ENCODE assay signal across 8 cellular contexts in genomic region chr21:33542640-33543504, GRCh38. TPM values are rescaled to one million over a fixed set of nuclear protein-coding genes. Genes with fewer than 3 reads are reported as not detected.
DNase-seq lines count a peak whose midpoint lies in the region; ATAC-seq, FAIRE-seq and TF ChIP-seq lines count a peak whose summit lies in the region.

TSS of gene SON (plus strand) at chr21:33543038. CDS start at chr21:33543093, 55 bp downstream.

- ATAC-seq in GM18907 (IDR thresholded peaks at IDR 0.05; ENCODE audit: unreplicated experiment) (peak; percentile 94), HG03159 (IDR thresholded peaks at IDR 0.05; ENCODE audit: unreplicated experiment) (peak; percentile 92)

- POLR2A ChIA-PET in AG04449 (lab: Yijun Ruan, JAX): interaction anchor here (0.9 to 1.0 kb wide), 2 partner anchors 46 to 63 kb away, joined by 4 read pairs; partner anchors contain the start of genes DONSON and TMEM50B

- TF ChIP-seq CTCF in AG04449 (IDR thresholded peaks at IDR 0.05; ENCODE audit: insufficient read depth, low read length, missing control alignments) (no peak), WI38 (IDR thresholded peaks at IDR 0.05; ENCODE audit: low read depth, low read length) (no peak), bronchial epithelial cell (IDR thresholded peaks at IDR 0.05; ENCODE audit: insufficient read depth, low read length, severe bottlenecking) (no peak)

- FAIRE-seq in bronchial epithelial cell (lab: Jason Lieb, UNC): peak; percentile 68

- no peaks in the 10 kb centered on the region for H3K27me3 ChIP-seq in bronchial epithelial cell (ENCODE audit: control insufficient read depth, insufficient read depth, low read length)
- H3K27me3 ChIP-seq in iPS-20b (ENCODE audit: insufficient read depth, low read length): no peaks in the 10 kb centered on the region

- H3K27ac ChIP-seq in iPS-20b (ENCODE audit: low read length): peak within 1 kb of the TSS; percentile 97
- peak within 1 kb of the TSS; percentile 97 to 100 (median 99) for H3K27ac ChIP-seq in skin epidermis

- H3K36me3 ChIP-seq in bronchial epithelial cell (ENCODE audit: control insufficient read depth, insufficient read depth, low read length) (peaks cover 7% of the 10 kb centered on the region), iPS-20b (ENCODE audit: insufficient read depth, low read depth, low read length) (peaks cover 51% of the 10 kb centered on the region)

- peak within 1 kb of the TSS; percentile 97 for H3K9ac ChIP-seq in iPS-20b (ENCODE audit: low read depth, low read length)

- H3K9me3 ChIP-seq in iPS-20b (ENCODE audit: insufficient read depth, low read depth, low read length): no peaks in the 10 kb centered on the region

- peaks cover 18% of the 10 kb centered on the region; the same call in 1 of the 2 replicates for H3K4me1 ChIP-seq in iPS-20b (ENCODE audit: insufficient read depth, low read length)

- CTCF ChIA-PET in AG04449 (lab: Yijun Ruan, JAX): no interaction called here

- H3K4me3 ChIP-seq in AG04449 (ENCODE audit: low read depth, low read length) (peak within 1 kb of the TSS; percentile 88), WI38 (ENCODE audit: low read depth, low read length) (peak within 1 kb of the TSS; percentile 92), bronchial epithelial cell (ENCODE audit: low read depth, low read length) (peak within 1 kb of the TSS; percentile 92), iPS-20b (ENCODE audit: low read length) (peak within 1 kb of the TSS; percentile 91), skin epidermis (peak within 1 kb of the TSS; percentile 59 to 86 (median 81))

- DNase-seq in AG04449 (ENCODE audit: low read depth, low spot score) (peak; percentile 95), NCI-H2227 treated with DMSO at 0.1 percent for 48 hours (lab: John Stamatoyannopoulos, UW) (peak; percentile 97), bronchial epithelial cell (ENCODE audit: low read depth) (peak; percentile 96)

RNA-seq across cellular contexts. Expression of gene SON, which starts in this region (rescaled TPM):
- total RNA-seq in bronchial epithelial cell: 105 and 125 TPM in 2 replicates

Comparison
In these comparisons a context has a peak if more than half of its experiments do, and no peak if none do; other contexts are left out.
1. Peak in every context shown above with its lines: DNase-seq, ATAC-seq, H3K4me3 ChIP-seq and H3K27ac ChIP-seq.